Comparison of ENCODE assay signal across 10 cellular contexts in the genomic region with DNA sequence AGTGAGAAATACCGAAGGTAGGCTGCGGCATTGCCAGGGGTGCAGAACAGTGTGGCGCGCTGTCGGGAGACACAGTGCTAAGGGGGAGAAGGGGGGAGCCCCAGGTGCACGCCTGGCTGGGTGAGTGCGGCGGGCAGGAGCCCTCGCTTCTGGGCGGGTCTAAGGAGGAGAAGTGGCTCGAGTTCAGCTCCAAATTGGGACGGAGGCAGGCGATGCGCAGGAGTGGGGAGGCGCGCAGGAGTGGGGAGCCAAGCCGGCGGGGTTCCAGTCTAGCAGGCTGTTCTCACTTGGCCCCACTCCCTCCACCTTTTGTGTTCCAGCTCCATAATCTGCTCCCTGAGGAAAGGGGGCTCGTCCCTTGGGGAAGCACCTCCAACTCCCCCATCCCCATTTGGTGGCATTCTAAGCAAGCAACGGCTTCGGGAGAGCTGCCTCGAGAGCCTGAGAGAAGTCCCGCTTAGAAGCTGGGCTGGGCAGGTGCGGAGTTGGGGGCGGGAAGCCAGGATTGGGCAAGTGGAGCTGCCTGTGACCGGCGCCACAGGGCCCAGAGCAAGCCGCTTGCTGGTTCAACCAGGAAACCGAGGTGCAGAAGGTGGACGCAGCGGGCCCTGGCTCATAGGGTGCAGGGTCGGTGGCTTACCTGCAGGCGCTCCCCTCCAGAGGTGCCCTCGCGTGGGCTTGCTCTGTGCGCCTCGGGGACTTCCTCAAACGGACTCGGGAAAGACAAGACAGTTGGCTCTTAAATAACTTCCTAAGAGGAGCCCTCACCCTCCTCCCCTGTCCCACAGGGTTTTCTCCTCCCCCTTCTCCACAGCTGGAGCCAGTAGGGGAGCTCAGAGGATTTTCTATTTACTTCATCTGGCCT. TPM values are rescaled to one million over a fixed set of nuclear protein-coding genes. Genes with fewer than 3 reads are reported as not detected.
A peak's percentile ranks its signal among the peaks of the same experiment; 100 is the strongest.
DNase-seq lines count a peak whose midpoint lies in the region; ATAC-seq and TF ChIP-seq lines count a peak whose summit lies in the region.
"Had no signal": no experiment of that assay in that cellular context is flagged by ENCODE, and none has a peak within 500 bp of the region (broad histone marks: within the 10 kb centered on the region; RNA-seq: fewer than 3 reads in every experiment).

A gene (minus strand): TSS at position 716 of the 865 bp plus-strand sequence. CDS start 1,998 bp downstream, outside the sequence.

- intact Hi-C loops in gastrocnemius medialis (cut with DNase I; ENCODE audit: low total_unique reads) = no loop called here

- H3K4me3 ChIP-seq in right atrium auricular region = peak within 1 kb of the TSS; percentile 30 to 31
- peak within 1 kb of the TSS in 2 of 4 donors; percentile 17 to 36 for H3K4me3 ChIP-seq in gastrocnemius medialis

- TF ChIP-seq CTCF in right atrium auricular region (IDR thresholded peaks at IDR 0.05) = no peak
- no peak for TF ChIP-seq CTCF in gastrocnemius medialis (IDR thresholded peaks at IDR 0.05 in 4 of 5, conservative IDR thresholded peaks at IDR 0.05 in 1 of 5)

- no peaks in the 10 kb centered on the region for H3K9me3 Mint-ChIP-seq in activated T-helper 17 cell treated with anti-CD3 and anti-CD28 coated beads, Interleukin-2, amount 50 U/mL, for 72 hours
- no peaks in the 10 kb centered on the region for H3K9me3 Mint-ChIP-seq in effector memory CD8-positive, alpha-beta T cell

- H3K4me3 Mint-ChIP-seq in activated T-helper 17 cell treated with anti-CD3 and anti-CD28 coated beads, Interleukin-2, amount 50 U/mL, for 72 hours = no peak within 1 kb of the TSS
- no peak within 1 kb of the TSS for H3K4me3 Mint-ChIP-seq in effector memory CD8-positive, alpha-beta T cell

- H3K36me3 Mint-ChIP-seq in activated T-helper 17 cell treated with anti-CD3 and anti-CD28 coated beads, Interleukin-2, amount 50 U/mL, for 72 hours (ENCODE audit: low read depth) = no peaks in the 10 kb centered on the region
- no peaks in the 10 kb centered on the region for H3K36me3 Mint-ChIP-seq in effector memory CD8-positive, alpha-beta T cell (ENCODE audit: insufficient read depth)

- H3K9me3 ChIP-seq in right atrium auricular region = no peaks in the 10 kb centered on the region
- no peaks in the 10 kb centered on the region for H3K9me3 ChIP-seq in gastrocnemius medialis

- no peak within 1 kb of the TSS for H3K27ac Mint-ChIP-seq in activated T-helper 17 cell treated with anti-CD3 and anti-CD28 coated beads, Interleukin-2, amount 50 U/mL, for 72 hours
- no peak within 1 kb of the TSS for H3K27ac Mint-ChIP-seq in effector memory CD8-positive, alpha-beta T cell

- peak; percentile 30 for TF ChIP-seq POLR2A in GM18951 (IDR thresholded peaks at IDR 0.05; ENCODE audit: extremely low read depth, insufficient read depth, insufficient read length)
- TF ChIP-seq POLR2A in gastrocnemius medialis (IDR thresholded peaks at IDR 0.05) = peak in 1 of 2 donors; percentile 27

- ATAC-seq in gastrocnemius medialis = peak in 1 of 2 donors; percentile 30
- no peak for ATAC-seq in activated T-helper 17 cell treated with anti-CD3 and anti-CD28 coated beads, Interleukin-2, amount 50 U/mL, for 72 hours (replicated peaks)
- no peak for ATAC-seq in effector memory CD8-positive, alpha-beta T cell (replicated peaks)

- H3K4me1 ChIP-seq in right atrium auricular region (peaks cover 0 to 22% of the 10 kb centered on the region in 2 donors), gastrocnemius medialis (no peaks in the 10 kb centered on the region)

- peak within 1 kb of the TSS in 1 of 2 donors; percentile 13 for H3K27ac ChIP-seq in right atrium auricular region
- H3K27ac ChIP-seq in gastrocnemius medialis = no peak within 1 kb of the TSS
- H3K27ac ChIP-seq: epithelial cell of prostate, KMS-11 had no signal

- peaks cover 46% of the 10 kb centered on the region for H3K27me3 Mint-ChIP-seq in activated T-helper 17 cell treated with anti-CD3 and anti-CD28 coated beads, Interleukin-2, amount 50 U/mL, for 72 hours
- H3K27me3 Mint-ChIP-seq in effector memory CD8-positive, alpha-beta T cell = peaks cover 64 to 84% of the 10 kb centered on the region in 2 donors

- H3K27me3 ChIP-seq in right atrium auricular region = no peaks in the 10 kb centered on the region
- peaks cover 8 to 17% (median 11%) of the 10 kb centered on the region in 3 donors for H3K27me3 ChIP-seq in gastrocnemius medialis

- in situ Hi-C loops in GM18951 (cut with MboI; ENCODE audit: low sequenced_read_pairs, unreplicated experiment) = loop anchor here (10.0 kb wide), 2 partner anchors 75 to 225 kb away; no protein-coding TSS in a partner anchor
- in situ Hi-C loops in gastrocnemius medialis (cut with MboI; ENCODE audit: low sequenced_read_pairs in 4 of 4) = no loop called here
- in situ Hi-C loops in ACHN (cut with HindIII; ENCODE audit: low pct_ligation_motif_present, low pct_unique_long_range_greater_than_20kb, low sequenced_read_pairs) = no loop called here

- H3K4me1 Mint-ChIP-seq in activated T-helper 17 cell treated with anti-CD3 and anti-CD28 coated beads, Interleukin-2, amount 50 U/mL, for 72 hours = no peaks in the 10 kb centered on the region
- H3K4me1 Mint-ChIP-seq in effector memory CD8-positive, alpha-beta T cell (ENCODE audit: low read depth in 2 of 2) = no peaks in the 10 kb centered on the region

- peak; percentile 55 to 63 for DNase-seq in NOMO-1 (lab: John Stamatoyannopoulos, UW; ENCODE audit: unreplicated experiment in 2 of 2)
- DNase-seq in right atrium auricular region (ENCODE audit: low spot score) = no peak
- DNase-seq in gastrocnemius medialis = no peak
- no peak for DNase-seq in ACHN
- DNase-seq in NCI-H2081 (lab: John Stamatoyannopoulos, UW) = no peak
- no peak for DNase-seq in effector memory CD8-positive, alpha-beta T cell

- H3K36me3 ChIP-seq in right atrium auricular region (no peaks in the 10 kb centered on the region), gastrocnemius medialis (no peaks in the 10 kb centered on the region)

RNA-seq across cellular contexts. Expression of the gene that starts here (rescaled TPM):
- total RNA-seq in right atrium auricular region (10 to 100 TPM; 30.4 to 33.2 TPM), gastrocnemius medialis (10 to 100 TPM; 19.9 to 61.1 (median 33.9) TPM)
- total RNA-seq in activated T-helper 17 cell treated with anti-CD3 and anti-CD28 coated beads, Interleukin-2, amount 50 U/mL, for 72 hours = under 1 TPM in 1 of 2 donors, not detected in 1; 0.06 TPM

Comparison
In these comparisons a context has a peak if more than half of its experiments do, and no peak if none do; other contexts are left out.
1. RNA of the gene that starts here (total RNA-seq): 19.9 to 61.1 TPM in gastrocnemius medialis and 30.4 to 33.2 TPM in right atrium auricular region; 0.06 TPM in activated T-helper 17 cell treated with anti-CD3 and anti-CD28 coated beads, Interleukin-2, amount 50 U/mL, for 72 hours; every median in the first group is over 10 times any median in the second.
2. DNase-seq: peak in NOMO-1 (2 of 2); none in right atrium auricular region (single experiment), gastrocnemius medialis (0 of 2), ACHN (single experiment), NCI-H2081 (0 of 2) and effector memory CD8-positive, alpha-beta T cell (0 of 3).